In genomic region chr1:151888972-151889570, GRCh38 we compare ENCODE assay signal across 9 cellular contexts. TPM values are rescaled to one million over a fixed set of nuclear protein-coding genes. Genes with fewer than 3 reads are reported as not detected.
DNase-seq lines count a peak whose midpoint lies in the region; ATAC-seq, FAIRE-seq and TF ChIP-seq lines count a peak whose summit lies in the region.
"Had no signal": no experiment of that assay in that cellular context is flagged by ENCODE, and none has a peak within 500 bp of the region (broad histone marks: within the 10 kb centered on the region; RNA-seq: fewer than 3 reads in every experiment).

No MANE protein-coding gene starts in this region.

- POLR2A ChIA-PET in A673 (lab: Charles Lee; ENCODE audit: low non-redundant PET), result no interaction called here

- H3K36me3 ChIP-seq in A673 (ENCODE audit: insufficient read depth, low read length, poor library complexity, severe bottlenecking) (no peaks in the 10 kb centered on the region), DOHH2 (ENCODE audit: control insufficient read depth, low read length) (peaks cover 68% of the 10 kb centered on the region)

- intact Hi-C loops in A673 (cut with micrococcal nuclease; ENCODE audit: unreplicated experiment), result loop anchor here (1.0 kb wide), 1 partner anchor 112 kb away; no protein-coding TSS in a partner anchor

- H4K20me1 ChIP-seq in DOHH2 (ENCODE audit: control insufficient read depth, insufficient read depth, low read depth, low read length), result no peaks in the 10 kb centered on the region

- H3K4me2 ChIP-seq in DOHH2 (ENCODE audit: low read length), result no peak overlapping the region

- CTCF ChIA-PET in A673 (lab: Charles Lee), result interaction anchor here (1.2 to 1.6 kb wide), 2 partner anchors 53 to 113 kb away, joined by 3 to 6 read pairs; no protein-coding TSS in a partner anchor

- H3K27ac ChIP-seq in A673 (ENCODE audit: low read depth, low read length, poor library complexity, severe bottlenecking) (no peak overlapping the region), DOHH2 (ENCODE audit: low read depth, low read length) (no peak overlapping the region)

- no peaks in the 10 kb centered on the region for H3F3A ChIP-seq in DOHH2 (ENCODE audit: control insufficient read depth, insufficient read depth)

- H3K9me3 ChIP-seq in A673 (ENCODE audit: low read depth, low read length, poor library complexity, severe bottlenecking), result no peaks in the 10 kb centered on the region
- 0 out of 2 replicates have a peak, but pooled peaks cover 4% of the 10 kb centered on the region for H3K9me3 ChIP-seq in DOHH2 (ENCODE audit: control insufficient read depth, insufficient read depth, low read length)

- peak; percentile 53 for TF ChIP-seq CTCF in A673 (conservative IDR thresholded peaks at IDR 0.05; ENCODE audit: low read depth, low read length)
- peak; percentile 51 for TF ChIP-seq CTCF in DOHH2 (IDR thresholded peaks at IDR 0.05; ENCODE audit: low read depth, low read length, poor library complexity, severe bottlenecking)
- TF ChIP-seq CTCF in fibroblast of mammary gland (conservative IDR thresholded peaks at IDR 0.05; ENCODE audit: control insufficient read depth, insufficient read depth, low read depth, low read length), result peak; percentile 37

- FAIRE-seq in RCC 7860 (lab: Jason Lieb, UNC), result peak; percentile 59

- ATAC-seq in HG02623 (IDR thresholded peaks at IDR 0.05; ENCODE audit: unreplicated experiment), result no peak
- ATAC-seq in GM19324 (IDR thresholded peaks at IDR 0.05; ENCODE audit: low FRiP score, unreplicated experiment), result no peak

- H3K4me3 ChIP-seq in A673 (ENCODE audit: low read depth, low read length, poor library complexity, severe bottlenecking), result no peak overlapping the region
- no peak overlapping the region for H3K4me3 ChIP-seq in DOHH2 (ENCODE audit: low read length)
- no peak overlapping the region for H3K4me3 ChIP-seq in fibroblast of mammary gland (ENCODE audit: control insufficient read depth, low read depth, low read length)

- H3K27me3 ChIP-seq in A673 (replicated peaks; ENCODE audit: insufficient read depth, low read depth, low read length, poor library complexity) (peaks cover 3% of the 10 kb centered on the region), DOHH2 (ENCODE audit: control insufficient read depth, low read length) (no peaks in the 10 kb centered on the region)

- no TSS peak for BruUV-seq in A673 (replicated peaks; lab: Mats Ljungman, UMichigan)

- H3K79me2 ChIP-seq in DOHH2 (ENCODE audit: control insufficient read depth, low read length), result no peaks in the 10 kb centered on the region

- DNase-seq in A673 (ENCODE audit: low spot score) (no peak), RCC 7860 (ENCODE audit: low spot score) (no peak), fibroblast of mammary gland (ENCODE audit: low read depth) (peak; percentile 21), glomerular visceral epithelial cell (ENCODE audit: extremely low spot score) (no peak)
- DNase-seq in stimulated activated CD8-positive, alpha-beta memory T cell treated with anti-CD3 and anti-CD28 coated beads, Interleukin-4, amount 100 ng/mL, for 48 hours, result no peak
- DNase-seq: effector memory CD4-positive, alpha-beta T cell had no signal

- H3K9me2 ChIP-seq in DOHH2 (replicated peaks; ENCODE audit: control insufficient read depth, low read length), result no peaks in the 10 kb centered on the region

- H3K4me1 ChIP-seq in A673 (ENCODE audit: insufficient read depth, low read length, poor library complexity, severe bottlenecking) (no peaks in the 10 kb centered on the region), DOHH2 (ENCODE audit: control insufficient read depth, low read length) (peaks cover 12% of the 10 kb centered on the region)

RNA-seq across cellular contexts. Expression of gene THEM4, which starts 20.2 kb away (rescaled TPM):
- total RNA-seq in A673 (2021), result 1.2 and 3.0 TPM in 2 replicates

RNA-seq across cellular contexts. Expression of gene THEM5, which starts 35.6 kb away (rescaled TPM):
- total RNA-seq in A673 (2021), result not detected in 2 replicates

RNA-seq across cellular contexts. Expression of gene C2CD4D, which starts 49.5 kb away (rescaled TPM):
- not detected in 2 replicates for total RNA-seq in A673 (2021)

RNA-seq across cellular contexts. Expression of gene RORC, which starts 57.5 kb away (rescaled TPM):
- not detected in 2 replicates for total RNA-seq in A673 (2021)
